In genomic region chr6:31736026-31736767, GRCh38 we compare ENCODE assay signal across 8 cellular contexts. TPM values are rescaled to one million over a fixed set of nuclear protein-coding genes. Genes with fewer than 3 reads are reported as not detected.
DNase-seq lines count a peak whose midpoint lies in the region; ATAC-seq and TF ChIP-seq lines count a peak whose summit lies in the region.

Gene CLIC1, minus strand, starts transcription at chr6:31736530. Its CDS starts 230 bp downstream, at chr6:31736300.

- TF ChIP-seq CTCF in 22Rv1 (IDR thresholded peaks at IDR 0.05), result no peak

- H3K27ac ChIP-seq in 22Rv1, result peak within 1 kb of the TSS; percentile 99

- intact Hi-C loops in T-helper 2 cell treated with Interferon-gamma antibody and Interleukin-4, amounts not matched to agents 100 ng/mL and 5 ng/mL, for 36 hours (cut with micrococcal nuclease), result loop anchor here (2.0 to 10.0 kb wide), 5 partner anchors 84 to 1236 kb away; partner anchors contain the start of genes AGPAT1, ATF6B, ATP6V1G2 and BAG6
- intact Hi-C loops in left ventricle myocardium superior (cut with micrococcal nuclease), result no loop called here

- ATAC-seq in GM18909 (IDR thresholded peaks at IDR 0.05; ENCODE audit: poor library complexity, unreplicated experiment) (peak; percentile 19), left ventricle myocardium superior (peak; percentile 70), GM21576 (IDR thresholded peaks at IDR 0.05; ENCODE audit: unreplicated experiment) (no peak)

- DNase-seq in NCI-H1105 (lab: John Stamatoyannopoulos, UW) (peak; percentile 71), amniotic stem cell (lab: John Stamatoyannopoulos, UW) (peak; percentile 82), left ventricle myocardium superior (peak; percentile 90), retina (peak; percentile 72)

RNA-seq across cellular contexts. Expression of gene CLIC1, which starts in this region (rescaled TPM):
- 590 and 596 TPM in 2 replicates for total RNA-seq in T-helper 2 cell treated with Interferon-gamma antibody and Interleukin-4, amounts not matched to agents 100 ng/mL and 5 ng/mL, for 36 hours
- total RNA-seq in left ventricle myocardium superior, result 77.4 TPM
